Comparison of ENCODE assay signal across 9 cellular contexts in the genomic region with DNA sequence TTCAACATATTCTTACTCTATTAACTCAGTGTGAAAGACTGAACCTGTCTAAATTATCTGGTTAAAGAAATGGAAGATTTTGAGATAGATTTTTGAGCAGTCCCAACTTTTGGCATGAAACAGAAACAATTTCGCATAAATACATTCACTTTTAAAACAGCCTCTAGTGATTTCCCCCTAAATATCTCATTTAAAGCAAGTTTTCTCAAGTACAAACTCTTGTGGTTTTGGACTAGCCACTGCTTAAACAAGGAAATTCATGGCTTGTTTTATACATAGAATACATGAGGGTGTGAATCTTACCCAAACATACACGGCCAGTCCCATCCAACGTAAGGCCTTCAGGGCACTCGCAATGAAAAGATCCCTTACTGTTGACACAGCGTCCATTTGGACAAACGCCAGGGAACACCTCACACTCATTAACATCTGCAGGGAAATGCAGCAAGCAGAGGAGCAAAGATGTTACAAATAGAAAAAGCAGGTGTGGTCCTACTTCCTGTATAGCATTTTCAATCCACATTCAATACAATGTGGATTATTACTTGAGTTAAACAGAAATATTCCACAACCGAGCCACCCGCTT.
DNase-seq lines count a peak whose midpoint lies in the region; ATAC-seq and TF ChIP-seq lines count a peak whose summit lies in the region.
"Had no signal": no experiment of that assay in that cellular context is flagged by ENCODE, and none has a peak within 500 bp of the region (broad histone marks: within the 10 kb centered on the region; RNA-seq: fewer than 3 reads in every experiment).

No MANE protein-coding gene starts in this region.

- H4K8ac ChIP-seq in IMR-90 (ENCODE audit: low read depth in 2 of 2, low read length in 2 of 2) = no peak overlapping the region

- H4K20me1 ChIP-seq in IMR-90 (ENCODE audit: insufficient read depth, low read length) = no peaks in the 10 kb centered on the region

- dilution Hi-C loops in IMR-90 (cut with HindIII; ENCODE audit: low sequenced_read_pairs, unreplicated experiment) = no loop called here

- no peak overlapping the region for H2BK120ac ChIP-seq in IMR-90 (ENCODE audit: low read depth, low read length)

- no peak overlapping the region for H3K9ac ChIP-seq in IMR-90 (ENCODE audit: low read depth, low read length)

- no peak overlapping the region for H2BK5ac ChIP-seq in IMR-90 (ENCODE audit: low read depth, low read length, poor library complexity, severe bottlenecking)

- no peak overlapping the region for H4K5ac ChIP-seq in IMR-90 (ENCODE audit: low read depth, low read length)

- H3K9me1 ChIP-seq in IMR-90 (ENCODE audit: insufficient read depth, low read length) = peaks cover 5% of the 10 kb centered on the region

- no peak overlapping the region for H3K4me2 ChIP-seq in IMR-90 (ENCODE audit: low read depth, low read length)

- in situ Hi-C loops in IMR-90 (cut with MboI; ENCODE audit: low sequenced_read_pairs) = no loop called here

- DNase-seq in IMR-90 (peak; percentile 10), NCI-H2196 (lab: John Stamatoyannopoulos, UW; ENCODE audit: unreplicated experiment) (peak; percentile 46), body of pancreas (peak; percentile 18 to 46 (median 36)), prostate gland (ENCODE audit: low spot score) (peak; percentile 55), mesenteric fat pad (ENCODE audit: low spot score) (no peak)
- DNase-seq in stimulated activated CD4-positive, alpha-beta T cell treated with anti-CD3 and anti-CD28 coated beads, Interleukin-2, amount 100 ng/mL, for 24 hours = no peak
- DNase-seq: T1000 had no signal

- H3K4me3 ChIP-seq in IMR-90 (ENCODE audit: insufficient read depth, low read depth, low read length) (no peak overlapping the region), body of pancreas (no peak overlapping the region), prostate gland (no peak overlapping the region)

- intact Hi-C loops in IMR-90 (cut with micrococcal nuclease) = loop anchor here (10.0 kb wide), 1 partner anchor 604 kb away; no protein-coding TSS in a partner anchor
- intact Hi-C loops in body of pancreas (cut with DNase I) = no loop called here
- intact Hi-C loops in prostate gland (cut with DNase I) = no loop called here

- no TSS peak for BruUV-seq in IMR-90 (replicated peaks; lab: Mats Ljungman, UMichigan)

- H3K56ac ChIP-seq in IMR-90 (ENCODE audit: extremely low read depth, insufficient read depth, low read length) = no peak overlapping the region

- no peak overlapping the region for H2AK9ac ChIP-seq in IMR-90 (replicated peaks; ENCODE audit: low read depth, low read length, poor library complexity)

- no peaks in the 10 kb centered on the region for H3K9me3 ChIP-seq in IMR-90 (ENCODE audit: control insufficient read depth, insufficient read depth, low read length)
- H3K9me3 ChIP-seq in body of pancreas = no peaks in the 10 kb centered on the region
- no peaks in the 10 kb centered on the region for H3K9me3 ChIP-seq in prostate gland

- no peak overlapping the region for H2BK20ac ChIP-seq in IMR-90 (ENCODE audit: low read depth, low read length)

- CTCF ChIA-PET in IMR-90 (lab: Yijun Ruan, JAX) = no interaction called here

- TF ChIP-seq CTCF in IMR-90 (conservative IDR thresholded peaks at IDR 0.05; ENCODE audit: low read depth, low read length) (no peak), body of pancreas (IDR thresholded peaks at IDR 0.05) (no peak), prostate gland (IDR thresholded peaks at IDR 0.05) (no peak)

- H3K4ac ChIP-seq in IMR-90 (ENCODE audit: low read depth, low read length) = no peak overlapping the region

- H4K91ac ChIP-seq in IMR-90 (ENCODE audit: insufficient read depth, low read depth, low read length) = no peak overlapping the region

- H3K27me3 ChIP-seq in IMR-90 (ENCODE audit: control insufficient read depth, insufficient read depth, low read length) (no peaks in the 10 kb centered on the region), body of pancreas (no peaks in the 10 kb centered on the region), prostate gland (replicated peaks; ENCODE audit: insufficient read depth) (no peaks in the 10 kb centered on the region)

- ATAC-seq in IMR-90 (ENCODE audit: low read depth) (no peak), body of pancreas (no peak), GM19463 (IDR thresholded peaks at IDR 0.05; ENCODE audit: unreplicated experiment) (no peak)
- ATAC-seq: HepG2 had no signal

- POLR2A ChIA-PET in IMR-90 (lab: Charles Lee; ENCODE audit: unreplicated experiment) = no interaction called here

- H2AFZ ChIP-seq in IMR-90 (replicated peaks; ENCODE audit: low read length, poor library complexity) = no peak overlapping the region

- H3K14ac ChIP-seq in IMR-90 (replicated peaks; ENCODE audit: low read depth, low read length) = no peak overlapping the region

- no peak for TF ChIP-seq RAD21 in IMR-90 (IDR thresholded peaks at IDR 0.05; ENCODE audit: low read length)

- H3K27ac ChIP-seq in IMR-90 (ENCODE audit: insufficient read depth, low read length) (no peak overlapping the region), body of pancreas (no peak overlapping the region), prostate gland (no peak overlapping the region)

- TF ChIP-seq POLR2A in IMR-90 (IDR thresholded peaks at IDR 0.05; ENCODE audit: low read depth, low read length) = no peak
- no peak for TF ChIP-seq POLR2A in body of pancreas (IDR thresholded peaks at IDR 0.05)
- TF ChIP-seq POLR2A in prostate gland (IDR thresholded peaks at IDR 0.05) = no peak

- WGBS in IMR-90 (ENCODE audit: extremely low coverage in 2 of 2, insufficient read length in 1 of 2), 2 experiments = 100% methylated on average over 1 of the region's 8 CpGs; no CpG with 5 or more reads in 1 of the 2 experiments
- WGBS in body of pancreas, 2 donors = 36 to 41% methylated on average over 8 of the region's 8 CpGs
- WGBS in prostate gland = 37% methylated on average over 8 of the region's 8 CpGs

- H3K18ac ChIP-seq in IMR-90 (ENCODE audit: low read depth, low read length) = no peak overlapping the region

- no peak overlapping the region for H2AK5ac ChIP-seq in IMR-90 (ENCODE audit: low read depth, low read length)

- no peaks in the 10 kb centered on the region for H3K79me1 ChIP-seq in IMR-90 (ENCODE audit: low read depth in 1 of 2, low read length in 2 of 2)

- H2BK15ac ChIP-seq in IMR-90 (ENCODE audit: low read depth, low read length) = no peak overlapping the region

- peaks cover 25% of the 10 kb centered on the region for H3K36me3 ChIP-seq in IMR-90 (ENCODE audit: control insufficient read depth, insufficient read depth, low read length)
- no peaks in the 10 kb centered on the region for H3K36me3 ChIP-seq in body of pancreas (replicated peaks in 1 of 2; ENCODE audit: insufficient read depth in 1 of 2, low read depth in 2 of 2)
- no peaks in the 10 kb centered on the region for H3K36me3 ChIP-seq in prostate gland

- H3K23ac ChIP-seq in IMR-90 (ENCODE audit: low read depth, low read length) = no peak overlapping the region

- H3K4me1 ChIP-seq in IMR-90 (ENCODE audit: control insufficient read depth, insufficient read depth, low read length) (no peaks in the 10 kb centered on the region), body of pancreas (no peaks in the 10 kb centered on the region), prostate gland (replicated peaks) (no peaks in the 10 kb centered on the region)

TF ChIP-seq in IMR-90, 13 proteins besides CTCF, POLR2A, EP300 and RAD21:
- TF ChIP-seq NFE2L2 (IDR thresholded peaks at IDR 0.05; ENCODE audit: low read depth, low read length) (no peak), FOS (IDR thresholded peaks at IDR 0.05; ENCODE audit: low read depth, low read length) (no peak), BHLHE40 (IDR thresholded peaks at IDR 0.05; ENCODE audit: low read depth, low read length) (no peak), SMC3 (IDR thresholded peaks at IDR 0.05; ENCODE audit: low read depth, low read length) (no peak), MAZ (IDR thresholded peaks at IDR 0.05; ENCODE audit: borderline replicate concordance, low read depth, low read length) (no peak), MXI1 (IDR thresholded peaks at IDR 0.05; ENCODE audit: borderline replicate concordance, low read depth, low read length) (no peak), CHD1 (IDR thresholded peaks at IDR 0.05; ENCODE audit: low read depth, low read length) (no peak), MAFK (IDR thresholded peaks at IDR 0.05; ENCODE audit: low read depth, low read length) (no peak), RCOR1 (IDR thresholded peaks at IDR 0.05; ENCODE audit: insufficient replicate concordance, low read length) (no peak), RFX5 (IDR thresholded peaks at IDR 0.05; ENCODE audit: low read depth, low read length) (no peak), CEBPB (IDR thresholded peaks at IDR 0.05; ENCODE audit: low read depth, low read length) (no peak)
- TF ChIP-seq, protein P1, sequence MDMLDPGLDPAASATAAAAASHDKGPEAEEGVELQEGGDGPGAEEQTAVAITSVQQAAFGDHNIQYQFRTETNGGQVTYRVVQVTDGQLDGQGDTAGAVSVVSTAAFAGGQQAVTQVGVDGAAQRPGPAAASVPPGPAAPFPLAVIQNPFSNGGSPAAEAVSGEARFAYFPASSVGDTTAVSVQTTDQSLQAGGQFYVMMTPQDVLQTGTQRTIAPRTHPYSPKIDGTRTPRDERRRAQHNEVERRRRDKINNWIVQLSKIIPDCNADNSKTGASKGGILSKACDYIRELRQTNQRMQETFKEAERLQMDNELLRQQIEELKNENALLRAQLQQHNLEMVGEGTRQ (IDR thresholded peaks at IDR 0.05; ENCODE audit: low read depth, low read length) = no peak
- TF ChIP-seq, protein P2, sequence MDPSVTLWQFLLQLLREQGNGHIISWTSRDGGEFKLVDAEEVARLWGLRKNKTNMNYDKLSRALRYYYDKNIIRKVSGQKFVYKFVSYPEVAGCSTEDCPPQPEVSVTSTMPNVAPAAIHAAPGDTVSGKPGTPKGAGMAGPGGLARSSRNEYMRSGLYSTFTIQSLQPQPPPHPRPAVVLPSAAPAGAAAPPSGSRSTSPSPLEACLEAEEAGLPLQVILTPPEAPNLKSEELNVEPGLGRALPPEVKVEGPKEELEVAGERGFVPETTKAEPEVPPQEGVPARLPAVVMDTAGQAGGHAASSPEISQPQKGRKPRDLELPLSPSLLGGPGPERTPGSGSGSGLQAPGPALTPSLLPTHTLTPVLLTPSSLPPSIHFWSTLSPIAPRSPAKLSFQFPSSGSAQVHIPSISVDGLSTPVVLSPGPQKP (IDR thresholded peaks at IDR 0.05; ENCODE audit: borderline replicate concordance, low read depth, low read length) = no peak

Comparison
In these comparisons a context has a peak if more than half of its experiments do, and no peak if none do; other contexts are left out.
1. DNase-seq: peak in IMR-90 (single experiment), NCI-H2196 (single experiment), body of pancreas (4 of 4) and prostate gland (single experiment); none in stimulated activated CD4-positive, alpha-beta T cell treated with anti-CD3 and anti-CD28 coated beads, Interleukin-2, amount 100 ng/mL, for 24 hours (0 of 2) and mesenteric fat pad (single experiment).